8 cellular contexts compared by ENCODE assay signal in the genomic region with DNA sequence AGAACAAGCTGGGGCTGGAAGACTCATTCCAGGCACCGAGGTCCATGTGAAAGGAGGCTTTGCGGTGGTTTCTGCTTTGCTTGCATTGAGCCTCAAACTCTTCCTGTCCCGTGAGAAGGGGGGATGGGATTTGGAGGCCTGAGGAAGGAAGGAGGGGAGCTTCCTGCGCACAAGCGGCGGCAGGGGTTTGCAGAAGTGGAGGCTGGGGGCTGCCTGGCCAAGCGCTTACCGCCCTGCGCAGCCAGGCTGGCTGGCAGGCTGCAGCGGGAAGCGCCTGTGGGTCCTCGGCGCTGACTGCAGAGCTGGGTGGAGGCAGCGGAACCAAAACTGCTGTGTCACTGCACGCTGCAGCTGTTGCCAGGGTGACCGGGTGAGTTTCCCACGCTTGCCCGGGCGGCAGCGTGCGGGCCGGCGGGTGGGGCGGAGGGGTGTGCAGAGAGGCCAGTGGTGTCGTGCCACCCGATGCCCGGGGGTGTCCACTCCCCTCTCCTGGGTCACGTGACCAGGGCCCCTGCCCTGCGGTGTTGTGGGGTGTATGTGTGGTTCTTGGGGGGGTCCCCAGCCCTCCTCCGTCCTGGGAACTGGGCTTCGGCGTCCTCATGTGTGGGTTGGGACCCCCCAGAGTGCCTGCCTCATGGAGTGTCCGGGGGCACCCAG.
A peak's percentile ranks its signal among the peaks of the same experiment; 100 is the strongest.
DNase-seq lines count a peak whose midpoint lies in the region; ATAC-seq lines count a peak whose summit lies in the region.

No MANE protein-coding gene starts in this region.

- ATAC-seq in GM18498 (IDR thresholded peaks at IDR 0.05; ENCODE audit: unreplicated experiment): peak; percentile 79
- ATAC-seq in HG02870 (IDR thresholded peaks at IDR 0.05; ENCODE audit: unreplicated experiment): peak; percentile 65
- peak; percentile 91 to 96 for ATAC-seq in activated CD4-positive, CD25-positive, alpha-beta regulatory T cell treated with anti-CD3 and anti-CD28 coated beads, Interleukin-2, amount 50 U/mL, for 24 hours

- DNase-seq in NCI-H2171 (lab: John Stamatoyannopoulos, UW): peak; percentile 83
- peak; percentile 58 for DNase-seq in cerebellum (ENCODE audit: low spot score)
- DNase-seq in kidney tubule cell (ENCODE audit: low spot score): peak; percentile 90
- DNase-seq in stimulated activated CD4-positive, alpha-beta T cell treated with anti-CD3 and anti-CD28 coated beads, Interleukin-1b, Interleukin-23, amount 100 ng/mL, for 1 hour (ENCODE audit: low read depth in 2 of 2): peak; percentile 30 to 63
- no peak for DNase-seq in NCI-H1105 (lab: John Stamatoyannopoulos, UW)
